Comparison of ENCODE assay signal across 1 cellular context in genomic region chr2:105437708-105438103, GRCh38.
A peak's percentile ranks its signal among the peaks of the same experiment; 100 is the strongest.
TF ChIP-seq lines count a peak whose summit lies in the region.

No MANE protein-coding gene starts in this region.

TF ChIP-seq in K562, 482 proteins besides CTCF, POLR2A, EP300 and RAD21 (continued from another document):
- TF ChIP-seq PBX2 (CRISPR knock-in tag; IDR thresholded peaks at IDR 0.05; ENCODE audit: low read depth) (no peak), PBX2 (tag; conservative IDR thresholded peaks at IDR 0.05; ENCODE audit: low read depth) (peak; percentile 48; the same call in 1 of the 2 replicates), CEBPB (tag; IDR thresholded peaks at IDR 0.05) (peak; percentile 49), ELF4 (CRISPR knock-in tag; IDR thresholded peaks at IDR 0.05) (no peak), CEBPG (CRISPR knock-in tag; IDR thresholded peaks at IDR 0.05) (no peak), CEBPG (tag; conservative IDR thresholded peaks at IDR 0.05 in 1 of 2, IDR thresholded peaks at IDR 0.05 in 1 of 2) (peak in 1 of 2 experiments; percentile 44; a peak in 2 of 4 replicates), SOX6 (IDR thresholded peaks at IDR 0.05) (no peak)
